27 cellular contexts compared by ENCODE assay signal in the genomic region with DNA sequence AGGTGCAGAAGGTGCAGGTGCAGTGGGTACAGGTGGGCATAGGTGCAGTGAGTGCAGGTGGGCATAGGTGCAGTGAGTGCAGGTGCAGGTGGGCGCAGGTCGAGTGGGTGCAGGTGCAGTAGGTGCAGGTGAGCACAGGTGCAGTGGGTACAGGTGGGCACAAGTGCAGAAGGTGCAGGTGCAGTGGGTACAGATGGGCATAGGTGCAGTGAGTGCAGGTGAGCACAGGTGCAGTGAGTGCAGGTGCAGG. TPM values are rescaled to one million over a fixed set of nuclear protein-coding genes. Genes with fewer than 3 reads are reported as not detected.
DNase-seq lines count a peak whose midpoint lies in the region; ATAC-seq, FAIRE-seq and TF ChIP-seq lines count a peak whose summit lies in the region.
"Had no signal": no experiment of that assay in that cellular context is flagged by ENCODE, and none has a peak within 500 bp of the region (broad histone marks: within the 10 kb centered on the region; RNA-seq: fewer than 3 reads in every experiment).

No MANE protein-coding gene starts in this region.

- peak overlapping the region; percentile 35; the same call in 1 of the 2 replicates for H2BK5ac ChIP-seq in H1 (ENCODE audit: low read depth, low read length)
- H2BK5ac ChIP-seq in mesenchymal stem cell (ENCODE audit: low read depth, low read length, poor library complexity, severe bottlenecking) = no peak overlapping the region
- no peak overlapping the region for H2BK5ac ChIP-seq in trophoblast cell (ENCODE audit: low read depth, low read length, poor library complexity)

- H2BK12ac ChIP-seq in H1 (ENCODE audit: low read depth, low read length) (no peak overlapping the region), mesenchymal stem cell (ENCODE audit: low read length in 2 of 2) (no peak overlapping the region), trophoblast cell (ENCODE audit: low read length) (no peak overlapping the region)

- FAIRE-seq in HepG2 (lab: Jason Lieb, UNC) = no peak
- no peak for FAIRE-seq in H1 (lab: Jason Lieb, UNC)
- FAIRE-seq: A204.1, D721Med, GM12892, GM19239, H54 had no signal

- no peak overlapping the region for H2AK5ac ChIP-seq in H1 (ENCODE audit: low read depth, low read length)
- no peak overlapping the region for H2AK5ac ChIP-seq in mesenchymal stem cell (ENCODE audit: low read length, severe bottlenecking)
- H2AK5ac ChIP-seq in trophoblast cell (ENCODE audit: low read length) = no peak overlapping the region

- H4K91ac ChIP-seq in H1 (replicated peaks; ENCODE audit: insufficient read length, low read length) = no peak overlapping the region
- H4K91ac ChIP-seq in mesenchymal stem cell (ENCODE audit: low read length) = peak overlapping the region; percentile 14
- no peak overlapping the region for H4K91ac ChIP-seq in trophoblast cell (ENCODE audit: low read depth, low read length)

- H4K20me1 ChIP-seq in HepG2 (ENCODE audit: insufficient read depth, low read length) = no peaks in the 10 kb centered on the region
- H4K20me1 ChIP-seq in H1 (replicated peaks in 1 of 2; ENCODE audit: control insufficient read depth in 1 of 2, insufficient read depth in 2 of 2, low read length in 2 of 2) = peaks cover 0 to 19% of the 10 kb centered on the region in 2 experiments

- POLR2A ChIA-PET in HepG2 (lab: Yijun Ruan, JAX) (no interaction called here), H1 (lab: Charles Lee; ENCODE audit: partially characterized antibody) (no interaction called here)

- H2BK15ac ChIP-seq in H1 (ENCODE audit: low read length) = no peak overlapping the region
- H2BK15ac ChIP-seq in mesenchymal stem cell (ENCODE audit: low read depth, poor library complexity, severe bottlenecking) = no peak overlapping the region

- H3K9me3 ChIP-seq in HepG2 (ENCODE audit: low read length) (no peaks in the 10 kb centered on the region), right lobe of liver (no peaks in the 10 kb centered on the region), H1 (ENCODE audit: insufficient read depth in 2 of 2, low read depth in 1 of 2, low read length in 1 of 2) (no peaks in the 10 kb centered on the region; a peak in 1 of 4 replicates), mesenchymal stem cell (ENCODE audit: control insufficient read depth, low read length) (no peaks in the 10 kb centered on the region), trophoblast cell (ENCODE audit: insufficient read depth, low read depth, low read length) (peaks cover 9% of the 10 kb centered on the region)
- H3K9me3 ChIP-seq: BE2C; BLaER1 treated with 17β-estradiol and CSF1 and Interleukin-3, amounts not matched to agents 10 nM and 100 nM; HAP-1 had no signal

- ATAC-seq in HepG2 = no peak
- no peak for ATAC-seq in right lobe of liver
- ATAC-seq in HG03354 (IDR thresholded peaks at IDR 0.05; ENCODE audit: poor library complexity, severe bottlenecking, unreplicated experiment) = no peak
- ATAC-seq in GM21381 (IDR thresholded peaks at IDR 0.05; ENCODE audit: unreplicated experiment) = no peak

- no peak overlapping the region for H3K23ac ChIP-seq in H1 (ENCODE audit: insufficient read length)
- H3K23ac ChIP-seq in mesenchymal stem cell (ENCODE audit: low read length in 2 of 2) = no peak overlapping the region
- H3K23ac ChIP-seq in trophoblast cell (ENCODE audit: low read length) = no peak overlapping the region

- H3K9ac ChIP-seq in HepG2 (ENCODE audit: insufficient read depth, low read depth, low read length) = no peak overlapping the region
- H3K9ac ChIP-seq in H1 (replicated peaks in 1 of 4; ENCODE audit: extremely low read depth in 1 of 4, low read depth in 3 of 4, low read length in 3 of 4) = no peak overlapping the region
- H3K9ac ChIP-seq in mesenchymal stem cell (ENCODE audit: low read length) = no peak overlapping the region
- no peak overlapping the region for H3K9ac ChIP-seq in trophoblast cell (ENCODE audit: low read length)
- H3K9ac ChIP-seq: BLaER1 treated with 17β-estradiol and CSF1 and Interleukin-3, amounts not matched to agents 10 nM and 100 nM had no signal

- H4K12ac ChIP-seq in trophoblast cell (ENCODE audit: low read depth, low read length) = no peak overlapping the region

- H4K5ac ChIP-seq in H1 (ENCODE audit: insufficient read length, low read depth, low read length) = no peak overlapping the region

- intact Hi-C loops in HepG2 (cut with micrococcal nuclease; ENCODE audit: unreplicated experiment) = no loop called here
- intact Hi-C loops in right lobe of liver (cut with DNase I) = no loop called here

- H3K79me2 ChIP-seq in HepG2 (ENCODE audit: insufficient read depth, low read length) = no peaks in the 10 kb centered on the region
- H3K79me2 ChIP-seq in H1 (ENCODE audit: control insufficient read depth in 1 of 2, insufficient read depth in 2 of 2, low read length in 2 of 2) = peaks cover 0 to 39% of the 10 kb centered on the region in 2 experiments; a peak in 3 of 4 replicates
- no peaks in the 10 kb centered on the region for H3K79me2 ChIP-seq in trophoblast cell (ENCODE audit: control insufficient read depth, insufficient read depth, low read length, poor library complexity)

- H2AFZ ChIP-seq in HepG2 (ENCODE audit: low read length) (no peak overlapping the region), H1 (ENCODE audit: low read length) (no peak overlapping the region), mesenchymal stem cell (ENCODE audit: low read depth, low read length) (no peak overlapping the region), trophoblast cell (ENCODE audit: insufficient read depth, low read length, poor library complexity) (no peak overlapping the region)
- H2AFZ ChIP-seq: GM23338 had no signal

- TF ChIP-seq CTCF in HepG2 (CRISPR knock-in tag; IDR thresholded peaks at IDR 0.05) = no peak
- TF ChIP-seq CTCF in right lobe of liver (IDR thresholded peaks at IDR 0.05) = no peak
- no peak for TF ChIP-seq CTCF in H1 (IDR thresholded peaks at IDR 0.05; ENCODE audit: control extremely low read depth in 1 of 3, insufficient read depth in 1 of 3, low read depth in 1 of 3, low read length in 3 of 3)

- no peak overlapping the region for H2BK20ac ChIP-seq in H1 (ENCODE audit: low read length)

- H3K27me3 ChIP-seq in HepG2 (ENCODE audit: control insufficient read depth in 1 of 2, insufficient read depth in 2 of 2, low read length in 2 of 2) (no peaks in the 10 kb centered on the region), right lobe of liver (no peaks in the 10 kb centered on the region), H1 (replicated peaks in 1 of 4; ENCODE audit: control insufficient read depth in 3 of 4, extremely low read depth in 1 of 4, insufficient read depth in 3 of 4, low read length in 3 of 4) (no peaks in the 10 kb centered on the region), mesenchymal stem cell (ENCODE audit: control insufficient read depth in 1 of 2, insufficient read depth in 1 of 2, low read length in 2 of 2) (peaks cover 0 to 19% of the 10 kb centered on the region in 2 experiments), trophoblast cell (ENCODE audit: insufficient read depth, low read length) (no peaks in the 10 kb centered on the region)
- H3K27me3 ChIP-seq: BE2C; BLaER1 treated with 17β-estradiol and CSF1 and Interleukin-3, amounts not matched to agents 10 nM and 100 nM had no signal

- no peaks in the 10 kb centered on the region for H3K36me3 ChIP-seq in HepG2 (replicated peaks in 1 of 2; ENCODE audit: control insufficient read depth in 1 of 2, insufficient read depth in 2 of 2, low read length in 2 of 2)
- H3K36me3 ChIP-seq in right lobe of liver = no peaks in the 10 kb centered on the region
- no peaks in the 10 kb centered on the region for H3K36me3 ChIP-seq in H1 (ENCODE audit: control insufficient read depth in 2 of 4, insufficient read depth in 4 of 4, low read length in 3 of 4)
- H3K36me3 ChIP-seq in mesenchymal stem cell (ENCODE audit: control insufficient read depth in 1 of 2, insufficient read depth in 2 of 2, low read depth in 1 of 2, low read length in 2 of 2) = peaks cover 0 to 26% of the 10 kb centered on the region in 2 experiments
- H3K36me3 ChIP-seq in trophoblast cell (ENCODE audit: control insufficient read depth in 1 of 2, insufficient read depth in 2 of 2, low read length in 2 of 2) = peaks cover 7 to 10% of the 10 kb centered on the region in 2 experiments
- H3K36me3 ChIP-seq: BE2C; BLaER1 treated with 17β-estradiol and CSF1 and Interleukin-3, amounts not matched to agents 10 nM and 100 nM; HAP-1 had no signal

- H3K14ac ChIP-seq in H1 (ENCODE audit: insufficient read length) (no peak overlapping the region), mesenchymal stem cell (ENCODE audit: low read length in 2 of 2) (peak overlapping the region in 1 of 2 experiments; percentile 12), trophoblast cell (ENCODE audit: low read length) (no peak overlapping the region)

- H3K4me2 ChIP-seq in HepG2 (ENCODE audit: low read depth, low read length) = no peak overlapping the region
- H3K4me2 ChIP-seq in H1 (ENCODE audit: insufficient read depth in 1 of 2, low read depth in 2 of 2, low read length in 2 of 2) = no peak overlapping the region
- no peak overlapping the region for H3K4me2 ChIP-seq in mesenchymal stem cell (ENCODE audit: low read length, poor library complexity, severe bottlenecking)
- H3K4me2 ChIP-seq in trophoblast cell (ENCODE audit: low read length) = no peak overlapping the region
- H3K4me2 ChIP-seq: BLaER1 treated with 17β-estradiol and CSF1 and Interleukin-3, amounts not matched to agents 10 nM and 100 nM; GM23338 had no signal

- H2BK120ac ChIP-seq in H1 (replicated peaks; ENCODE audit: low read depth, low read length) = no peak overlapping the region
- no peak overlapping the region for H2BK120ac ChIP-seq in mesenchymal stem cell (ENCODE audit: low read depth, low read length)
- no peak overlapping the region for H2BK120ac ChIP-seq in trophoblast cell (ENCODE audit: insufficient read depth, low read length, poor library complexity)

- H3K18ac ChIP-seq in H1 (ENCODE audit: extremely low read depth, low read length) (no peak overlapping the region), mesenchymal stem cell (ENCODE audit: low read depth in 1 of 2, low read length in 2 of 2) (no peak overlapping the region), trophoblast cell (ENCODE audit: low read length) (no peak overlapping the region)

- no peak for TF ChIP-seq EP300 in HepG2 (IDR thresholded peaks at IDR 0.05; ENCODE audit: low read depth in 2 of 2, low read length in 2 of 2)
- no peak for TF ChIP-seq EP300 in HepG2 (CRISPR knock-in tag; IDR thresholded peaks at IDR 0.05; ENCODE audit: borderline replicate concordance)
- TF ChIP-seq EP300 in H1 (IDR thresholded peaks at IDR 0.05; ENCODE audit: borderline replicate concordance in 1 of 2, low read depth in 2 of 2, low read length in 2 of 2) = no peak

- BruUV-seq in HepG2 (replicated peaks; lab: Mats Ljungman, UMichigan) = no TSS peak

- H3K27ac ChIP-seq in HepG2 (ENCODE audit: extremely low read length, insufficient read depth, low read length) (no peak overlapping the region), right lobe of liver (no peak overlapping the region), H1 (ENCODE audit: low read depth, low read length) (no peak overlapping the region), mesenchymal stem cell (ENCODE audit: low read length, poor library complexity, severe bottlenecking) (no peak overlapping the region), trophoblast cell (ENCODE audit: low read depth, low read length) (no peak overlapping the region)
- H3K27ac ChIP-seq: 22Rv1; BLaER1 treated with 17β-estradiol and CSF1 and Interleukin-3, amounts not matched to agents 10 nM and 100 nM had no signal

- H3K4me1 ChIP-seq in HepG2 (ENCODE audit: insufficient read depth, low read length) (peaks cover 32% of the 10 kb centered on the region), right lobe of liver (no peaks in the 10 kb centered on the region), H1 (replicated peaks in 1 of 4; ENCODE audit: control insufficient read depth in 3 of 4, insufficient read depth in 4 of 4, low read length in 3 of 4) (peaks cover 0 to 4% (median 1%) of the 10 kb centered on the region in 4 experiments; a peak in 4 of 7 replicates), mesenchymal stem cell (ENCODE audit: control insufficient read depth, insufficient read depth, low read depth, low read length) (peaks cover 14% of the 10 kb centered on the region), trophoblast cell (ENCODE audit: control insufficient read depth in 1 of 2, insufficient read depth in 2 of 2, low read length in 2 of 2) (no peaks in the 10 kb centered on the region)
- H3K4me1 ChIP-seq: BE2C, HAP-1 had no signal

- H3K56ac ChIP-seq in H1 (replicated peaks; ENCODE audit: insufficient read length, low read depth, low read length) = no peak overlapping the region

- TF ChIP-seq POLR2A in HepG2 (IDR thresholded peaks at IDR 0.05; ENCODE audit: insufficient read depth in 1 of 2, low read depth in 2 of 2, low read length in 2 of 2) = no peak
- TF ChIP-seq POLR2A in right lobe of liver (IDR thresholded peaks at IDR 0.05) = no peak
- no peak for TF ChIP-seq POLR2A in H1 (IDR thresholded peaks at IDR 0.05; ENCODE audit: control extremely low read depth in 1 of 2, low read depth in 2 of 2, low read length in 2 of 2)

- H3K4me3 ChIP-seq in HepG2 (replicated peaks in 1 of 3; ENCODE audit: insufficient read depth in 1 of 3, low read depth in 2 of 3, low read length in 3 of 3) (no peak overlapping the region), right lobe of liver (no peak overlapping the region), H1 (ENCODE audit: extremely low read depth in 1 of 4, insufficient read depth in 2 of 4, low read depth in 3 of 4, low read length in 4 of 4) (no peak overlapping the region), mesenchymal stem cell (ENCODE audit: insufficient read depth in 1 of 2, low read depth in 1 of 2, low read length in 2 of 2) (no peak overlapping the region), trophoblast cell (ENCODE audit: low read depth, low read length) (peak overlapping the region; percentile 23)
- H3K4me3 ChIP-seq: BLaER1 treated with 17β-estradiol and CSF1 and Interleukin-3, amounts not matched to agents 10 nM and 100 nM; GM23338; HAP-1 had no signal

- WGBS in HepG2 (ENCODE audit: low lambda C conversion rate) = 75% methylated on average over 2 of the region's 2 CpGs
- WGBS in right lobe of liver (ENCODE audit: insufficient coverage, low coverage, low lambda C conversion rate, missing lambda C conversion rate) = 80% methylated on average over 1 of the region's 2 CpGs
- 93% methylated on average over 2 of the region's 2 CpGs; no CpG with 5 or more reads in 1 of the 2 experiments for WGBS in H1 (ENCODE audit: extremely low coverage in 1 of 2, insufficient coverage in 1 of 2, insufficient read length in 1 of 2, insufficient replicate concordance in 2 of 2, low coverage in 1 of 2, low lambda C conversion rate in 2 of 2, missing lambda C conversion rate in 1 of 2), 2 experiments
- 100% methylated on average over 2 of the region's 2 CpGs for WGBS in mesenchymal stem cell
- no CpG with 5 or more reads among the region's 2 CpGs for WGBS in trophoblast cell (ENCODE audit: extremely low coverage, insufficient coverage, insufficient read length)

- CTCF ChIA-PET in HepG2 (lab: Yijun Ruan, JAX; ENCODE audit: low intra/inter-chr PET ratio, low total read pairs) (no interaction called here), H1 (lab: Charles Lee; ENCODE audit: partially characterized antibody) (no interaction called here)

- H3K79me1 ChIP-seq in H1 (ENCODE audit: low read depth, low read length) (peaks cover 28% of the 10 kb centered on the region), mesenchymal stem cell (replicated peaks; ENCODE audit: low read length, poor library complexity, severe bottlenecking) (peaks cover 36% of the 10 kb centered on the region), trophoblast cell (ENCODE audit: low read length) (no peaks in the 10 kb centered on the region)

- TF ChIP-seq RAD21 in HepG2 (CRISPR knock-in tag; IDR thresholded peaks at IDR 0.05) (no peak), H1 (IDR thresholded peaks at IDR 0.05 in 1 of 2, conservative IDR thresholded peaks at IDR 0.05 in 1 of 2; ENCODE audit: low read depth in 2 of 2, low read length in 2 of 2) (no peak)

- H3K4ac ChIP-seq in H1 (replicated peaks; ENCODE audit: insufficient read length, low read depth, low read length) = no peak overlapping the region
- no peak overlapping the region for H3K4ac ChIP-seq in mesenchymal stem cell (ENCODE audit: low read depth in 1 of 2, low read length in 2 of 2)
- no peak overlapping the region for H3K4ac ChIP-seq in trophoblast cell (ENCODE audit: low read depth, low read length)

- DNase-seq in HepG2 (ENCODE audit: low spot score) (no peak), right lobe of liver (no peak), H1 (ENCODE audit: low read depth in 1 of 2, low spot score in 2 of 2) (no peak), mesenchymal stem cell (no peak), trophoblast cell (no peak)
- no peak for DNase-seq in activated CD4-positive, alpha-beta T cell treated with anti-CD3 and anti-CD28 coated beads for 4 hours
- DNase-seq: AML-193; BE2C; CD4-positive, alpha-beta T cell; CD8-positive, alpha-beta memory T cell; DMS53; DMS79 treated with DMSO at 0.1 percent for 48 hours; GF-D8 had no signal

- H4K8ac ChIP-seq in H1 (ENCODE audit: extremely low read depth, insufficient read depth, low read length) (no peak overlapping the region), mesenchymal stem cell (ENCODE audit: low read length) (peak overlapping the region; percentile 61), trophoblast cell (ENCODE audit: low read depth, low read length) (no peak overlapping the region)

- H3K23me2 ChIP-seq in H1 (ENCODE audit: low read depth, low read length) = no peaks in the 10 kb centered on the region

- in situ Hi-C loops in HepG2 (cut with HindIII; ENCODE audit: extremely low pct_ligation_motif_present, low pct_unique_long_range_greater_than_20kb) = no loop called here

RNA-seq across cellular contexts. Expression of a gene that starts 15.5 kb away (rescaled TPM):
- total RNA-seq in HepG2 (2016; rRNA removed; fragmentation: Illumina TruSeq; extraction: Trizol) (10.9 and 13.5 TPM in 2 replicates), right lobe of liver (1 to 10 TPM; 1.2 to 4.2 (median 2.4) TPM)
- total RNA-seq in HepG2 (2016; cell fraction: cytosol; rRNA removed; fragmentation: Illumina TruSeq; extraction: Trizol; ENCODE audit: low read depth) = 74.9 and 80.6 TPM in 2 replicates
- total RNA-seq in HepG2 (2016; cell fraction: insoluble cytoplasmic fraction; rRNA removed; fragmentation: Illumina TruSeq; extraction: Trizol) = 10.9 and 15.4 TPM in 2 replicates
- 51.8 and 55.2 TPM in 2 replicates for total RNA-seq in HepG2 (2016; cell fraction: membrane; rRNA removed; fragmentation: Illumina TruSeq; extraction: Trizol)
- 8.7 and 9.2 TPM in 2 replicates for total RNA-seq in HepG2 (2016; cell fraction: nucleus; rRNA removed; fragmentation: Illumina TruSeq; extraction: Trizol)
- polyA plus RNA-seq in HepG2 (2011; rRNA removed) (1.6 and 2.7 TPM in 2 replicates), H1 (2011; rRNA removed) (6.4 and 10.7 TPM in 2 replicates)
- polyA plus RNA-seq in HepG2 (2011; cell fraction: cytosol; rRNA removed) = 1.6 and 2.0 TPM in 2 replicates
- 7.2 and 7.6 TPM in 2 replicates for polyA plus RNA-seq in HepG2 (2011; cell fraction: nucleus; rRNA removed)
- polyA plus RNA-seq in HepG2 (2012) = 3.8 and 5.3 TPM in 2 replicates
- 0.45 and 0.85 TPM in 2 replicates for polyA plus RNA-seq in HepG2 (2016; cell fraction: cytosol; fragmentation: Illumina TruSeq; extraction: Trizol; ENCODE audit: low read depth)
- polyA plus RNA-seq in HepG2 (2016; cell fraction: insoluble cytoplasmic fraction; fragmentation: Illumina TruSeq; extraction: Trizol; ENCODE audit: low read depth) = 3.9 and 4.2 TPM in 2 replicates
- polyA plus RNA-seq in HepG2 (2016; cell fraction: membrane; fragmentation: Illumina TruSeq; extraction: Trizol; ENCODE audit: low read depth) = 1.4 and 1.5 TPM in 2 replicates
- polyA plus RNA-seq in HepG2 (2016; cell fraction: nucleus; fragmentation: Illumina TruSeq; extraction: Trizol; ENCODE audit: insufficient read depth, low read depth) = 7.1 and 7.5 TPM in 2 replicates
- polyA minus RNA-seq in HepG2 (2011; rRNA and poly(A)+ RNA removed; ENCODE audit: low replicate concordance) = 18.8 and 33.6 TPM in 2 replicates
- polyA minus RNA-seq in HepG2 (2011; cell fraction: cytosol; rRNA and poly(A)+ RNA removed) = 8.3 and 9.0 TPM in 2 replicates
- polyA minus RNA-seq in HepG2 (2011; cell fraction: nucleus; rRNA and poly(A)+ RNA removed) = 5.4 and 9.1 TPM in 2 replicates
- 21.1 and 22.4 TPM in 2 replicates for total RNA-seq in H1 (2021; fragmentation: NEBNext Ultra II Directional; extraction: Animal tissue kit (Norgen Biotek cat#: 25700))
- polyA plus RNA-seq in H1 (2011; cell fraction: cytosol; rRNA removed) = 8.6 TPM
- polyA plus RNA-seq in H1 (2011; cell fraction: nucleus; rRNA removed) = 14.3 TPM
- polyA plus RNA-seq in H1 (2012, experiment 1 of 2) = 8.5 to 11.4 TPM (median 10.9 TPM) in 4 replicates
- polyA plus RNA-seq in H1 (2012, experiment 2 of 2) = 11.3 TPM
- 7.1 TPM for polyA plus RNA-seq in H1 (2013, experiment 1 of 2)
- 7.8 TPM for polyA plus RNA-seq in H1 (2013, experiment 2 of 2)
- 32.8 and 34.9 TPM in 2 replicates for polyA minus RNA-seq in H1 (2011; rRNA and poly(A)+ RNA removed)
- polyA minus RNA-seq in H1 (2011; cell fraction: cytosol; rRNA and poly(A)+ RNA removed) = 22.2 TPM
- polyA minus RNA-seq in H1 (2011; cell fraction: nucleus; rRNA and poly(A)+ RNA removed) = 18.9 TPM
- 3.8 TPM for polyA plus RNA-seq in mesenchymal stem cell (2013, experiment 1 of 2)
- 3.9 TPM for polyA plus RNA-seq in mesenchymal stem cell (2013, experiment 2 of 2)
- polyA plus RNA-seq in trophoblast cell (2013) = 5.9 and 6.3 TPM in 2 replicates

RNA-seq across cellular contexts. Expression of a gene that starts 45.8 kb away (rescaled TPM):
- total RNA-seq in HepG2 (2016; rRNA removed; fragmentation: Illumina TruSeq; extraction: Trizol) = not detected in 2 replicates
- total RNA-seq in HepG2 (2016; cell fraction: cytosol; rRNA removed; fragmentation: Illumina TruSeq; extraction: Trizol; ENCODE audit: low read depth) = not detected in 2 replicates
- not detected in 2 replicates for total RNA-seq in HepG2 (2016; cell fraction: insoluble cytoplasmic fraction; rRNA removed; fragmentation: Illumina TruSeq; extraction: Trizol)
- not detected in 2 replicates for total RNA-seq in HepG2 (2016; cell fraction: membrane; rRNA removed; fragmentation: Illumina TruSeq; extraction: Trizol)
- total RNA-seq in HepG2 (2016; cell fraction: nucleus; rRNA removed; fragmentation: Illumina TruSeq; extraction: Trizol) = not detected in 2 replicates
- not detected in 2 replicates for polyA plus RNA-seq in HepG2 (2011; rRNA removed)
- polyA plus RNA-seq in HepG2 (2011; cell fraction: cytosol; rRNA removed) = not detected in 2 replicates
- not detected in 2 replicates for polyA plus RNA-seq in HepG2 (2011; cell fraction: nucleus; rRNA removed)
- not detected in 2 replicates for polyA plus RNA-seq in HepG2 (2012)
- polyA plus RNA-seq in HepG2 (2016; cell fraction: cytosol; fragmentation: Illumina TruSeq; extraction: Trizol; ENCODE audit: low read depth) = not detected in 2 replicates
- polyA plus RNA-seq in HepG2 (2016; cell fraction: insoluble cytoplasmic fraction; fragmentation: Illumina TruSeq; extraction: Trizol; ENCODE audit: low read depth) = not detected in 2 replicates
- polyA plus RNA-seq in HepG2 (2016; cell fraction: membrane; fragmentation: Illumina TruSeq; extraction: Trizol; ENCODE audit: low read depth) = not detected in 2 replicates
- polyA plus RNA-seq in HepG2 (2016; cell fraction: nucleus; fragmentation: Illumina TruSeq; extraction: Trizol; ENCODE audit: insufficient read depth, low read depth) = not detected in 2 replicates
- not detected in 2 replicates for polyA minus RNA-seq in HepG2 (2011; rRNA and poly(A)+ RNA removed; ENCODE audit: low replicate concordance)
- polyA minus RNA-seq in HepG2 (2011; cell fraction: cytosol; rRNA and poly(A)+ RNA removed) = not detected in 2 replicates
- not detected in 2 replicates for polyA minus RNA-seq in HepG2 (2011; cell fraction: nucleus; rRNA and poly(A)+ RNA removed)
- not detected for total RNA-seq in right lobe of liver
- total RNA-seq in H1 (2021; fragmentation: NEBNext Ultra II Directional; extraction: Animal tissue kit (Norgen Biotek cat#: 25700)) = not detected in 2 replicates
- 0.05 TPM in 1 of 2 replicates, not detected in the other for polyA plus RNA-seq in H1 (2011; rRNA removed)
- not detected for polyA plus RNA-seq in H1 (2011; cell fraction: cytosol; rRNA removed)
- not detected for polyA plus RNA-seq in H1 (2011; cell fraction: nucleus; rRNA removed)
- polyA plus RNA-seq in H1 (2012, experiment 1 of 2) = not detected in 4 replicates
- not detected for polyA plus RNA-seq in H1 (2012, experiment 2 of 2)
- not detected for polyA plus RNA-seq in H1 (2013, experiment 1 of 2)
- not detected for polyA plus RNA-seq in H1 (2013, experiment 2 of 2)
- not detected in 2 replicates for polyA minus RNA-seq in H1 (2011; rRNA and poly(A)+ RNA removed)
- polyA minus RNA-seq in H1 (2011; cell fraction: cytosol; rRNA and poly(A)+ RNA removed) = not detected
- not detected for polyA minus RNA-seq in H1 (2011; cell fraction: nucleus; rRNA and poly(A)+ RNA removed)
- not detected for polyA plus RNA-seq in mesenchymal stem cell (2013, experiment 1 of 2)
- not detected for polyA plus RNA-seq in mesenchymal stem cell (2013, experiment 2 of 2)
- not detected in 2 replicates for polyA plus RNA-seq in trophoblast cell (2013)
- total RNA-seq: CD4-positive, alpha-beta T cell; CD8-positive, alpha-beta memory T cell; Daoy; G401; GM23338 had no signal
- polyA plus RNA-seq: CD14-positive monocyte; CD8-positive, alpha-beta memory T cell; GM23338 had no signal

RNA-seq across cellular contexts. Expression of a gene that starts 49.5 kb away (rescaled TPM):
- total RNA-seq in HepG2 (2016; rRNA removed; fragmentation: Illumina TruSeq; extraction: Trizol) = 156 and 187 TPM in 2 replicates
- total RNA-seq in HepG2 (2016; cell fraction: cytosol; rRNA removed; fragmentation: Illumina TruSeq; extraction: Trizol; ENCODE audit: low read depth) = 17.3 and 18.9 TPM in 2 replicates
- 159 and 183 TPM in 2 replicates for total RNA-seq in HepG2 (2016; cell fraction: insoluble cytoplasmic fraction; rRNA removed; fragmentation: Illumina TruSeq; extraction: Trizol)
- total RNA-seq in HepG2 (2016; cell fraction: membrane; rRNA removed; fragmentation: Illumina TruSeq; extraction: Trizol) = 68.0 and 74.8 TPM in 2 replicates
- total RNA-seq in HepG2 (2016; cell fraction: nucleus; rRNA removed; fragmentation: Illumina TruSeq; extraction: Trizol) = 80.6 and 85.7 TPM in 2 replicates
- polyA plus RNA-seq in HepG2 (2011; rRNA removed) = 184 and 198 TPM in 2 replicates
- polyA plus RNA-seq in HepG2 (2011; cell fraction: cytosol; rRNA removed) = 197 and 204 TPM in 2 replicates
- polyA plus RNA-seq in HepG2 (2011; cell fraction: nucleus; rRNA removed) = 163 and 169 TPM in 2 replicates
- 96.3 and 115 TPM in 2 replicates for polyA plus RNA-seq in HepG2 (2012)
- polyA plus RNA-seq in HepG2 (2016; cell fraction: cytosol; fragmentation: Illumina TruSeq; extraction: Trizol; ENCODE audit: low read depth) = 18.7 and 19.4 TPM in 2 replicates
- polyA plus RNA-seq in HepG2 (2016; cell fraction: insoluble cytoplasmic fraction; fragmentation: Illumina TruSeq; extraction: Trizol; ENCODE audit: low read depth) = 188 and 207 TPM in 2 replicates
- 59.6 and 59.7 TPM in 2 replicates for polyA plus RNA-seq in HepG2 (2016; cell fraction: membrane; fragmentation: Illumina TruSeq; extraction: Trizol; ENCODE audit: low read depth)
- 162 and 173 TPM in 2 replicates for polyA plus RNA-seq in HepG2 (2016; cell fraction: nucleus; fragmentation: Illumina TruSeq; extraction: Trizol; ENCODE audit: insufficient read depth, low read depth)
- polyA minus RNA-seq in HepG2 (2011; rRNA and poly(A)+ RNA removed; ENCODE audit: low replicate concordance) = 128 and 150 TPM in 2 replicates
- 114 and 118 TPM in 2 replicates for polyA minus RNA-seq in HepG2 (2011; cell fraction: cytosol; rRNA and poly(A)+ RNA removed)
- polyA minus RNA-seq in HepG2 (2011; cell fraction: nucleus; rRNA and poly(A)+ RNA removed) = 47.3 and 56.6 TPM in 2 replicates
- total RNA-seq in right lobe of liver = 10 to 100 TPM; 20.1 to 46.8 (median 30.5) TPM
- total RNA-seq in H1 (2021; fragmentation: NEBNext Ultra II Directional; extraction: Animal tissue kit (Norgen Biotek cat#: 25700)) = 77.1 and 78.1 TPM in 2 replicates
- 80.2 and 96.5 TPM in 2 replicates for polyA plus RNA-seq in H1 (2011; rRNA removed)
- 101 TPM for polyA plus RNA-seq in H1 (2011; cell fraction: cytosol; rRNA removed)
- polyA plus RNA-seq in H1 (2011; cell fraction: nucleus; rRNA removed) = 124 TPM
- 61.9 to 82.8 TPM (median 77.6 TPM) in 4 replicates for polyA plus RNA-seq in H1 (2012, experiment 1 of 2)
- polyA plus RNA-seq in H1 (2012, experiment 2 of 2) = 87.8 TPM
- 57.0 TPM for polyA plus RNA-seq in H1 (2013, experiment 1 of 2)
- polyA plus RNA-seq in H1 (2013, experiment 2 of 2) = 55.6 TPM
- polyA minus RNA-seq in H1 (2011; rRNA and poly(A)+ RNA removed) = 52.5 and 67.0 TPM in 2 replicates
- polyA minus RNA-seq in H1 (2011; cell fraction: cytosol; rRNA and poly(A)+ RNA removed) = 78.2 TPM
- 31.7 TPM for polyA minus RNA-seq in H1 (2011; cell fraction: nucleus; rRNA and poly(A)+ RNA removed)
- polyA plus RNA-seq in mesenchymal stem cell (2013, experiment 1 of 2) = 124 TPM
- 125 TPM for polyA plus RNA-seq in mesenchymal stem cell (2013, experiment 2 of 2)
- 67.0 and 68.3 TPM in 2 replicates for polyA plus RNA-seq in trophoblast cell (2013)
